In the genomic region with DNA sequence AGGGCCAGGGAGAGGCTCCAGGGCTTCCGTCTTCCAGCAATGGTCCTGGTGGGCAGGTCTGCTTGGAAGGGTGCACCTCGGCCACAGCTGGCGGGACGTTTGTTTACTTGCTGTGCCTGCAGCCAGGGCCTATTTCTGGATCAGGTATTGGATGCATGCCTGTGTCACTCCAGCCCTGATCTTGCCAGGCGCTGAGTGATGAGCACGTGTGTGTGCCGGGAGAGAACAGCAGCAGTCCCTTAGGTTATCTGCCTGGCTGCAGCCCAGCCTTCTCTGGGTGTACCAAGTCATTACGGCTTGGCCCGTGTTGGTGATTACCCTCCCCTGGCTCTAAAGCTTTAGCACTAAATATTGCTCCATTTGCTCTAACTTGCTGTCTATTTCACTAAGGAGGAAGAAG, we compare ENCODE assay signal across 16 cellular contexts. TPM values are rescaled to one million over a fixed set of nuclear protein-coding genes. Genes with fewer than 3 reads are reported as not detected.
DNase-seq lines count a peak whose midpoint lies in the region; ATAC-seq lines count a peak whose summit lies in the region.
"Had no signal": no experiment of that assay in that cellular context is flagged by ENCODE, and none has a peak within 500 bp of the region (broad histone marks: within the 10 kb centered on the region; RNA-seq: fewer than 3 reads in every experiment).

No MANE protein-coding gene starts in this region.

- H3K4me3 ChIP-seq in GM08714 (ENCODE audit: low read length), result peak overlapping the region; percentile 10; the same call in 1 of the 2 replicates

- ATAC-seq in GM21390 (IDR thresholded peaks at IDR 0.05; ENCODE audit: unreplicated experiment), result peak; percentile 2
- peak; percentile 95 for ATAC-seq in left lobe of liver
- no peak for ATAC-seq in activated CD4-positive, CD25-positive, alpha-beta regulatory T cell treated with anti-CD3 and anti-CD28 coated beads, Interleukin-2, amount 50 U/mL, for 24 hours
- ATAC-seq: foreskin keratinocyte, HCT116, PC-3 had no signal

- DNase-seq in RPMI8226 (peak; percentile 58), left lobe of liver (ENCODE audit: low spot score) (peak; percentile 98), 8988T (no peak), kidney glomerular epithelial cell (lab: John Stamatoyannopoulos, UW) (no peak)
- DNase-seq in activated T-cell treated with anti-CD3 and anti-CD28 coated beads, Interleukin-2, amount 50 U/mL, for 48 hours, result no peak
- DNase-seq: activated CD8-positive, alpha-beta memory T cell treated with anti-CD3 and anti-CD28 coated beads, Interleukin-2, amount 50 U/mL, for 4 hours; central memory CD4-positive, alpha-beta T cell; foreskin keratinocyte; GF-D8; NCI-H226; PC-3; small intestine had no signal

RNA-seq across cellular contexts. Expression of gene CCDC32, which starts 14.9 kb away (rescaled TPM):
- 6.5 TPM for total RNA-seq in left lobe of liver

RNA-seq across cellular contexts. Expression of gene RPUSD2, which starts 19.2 kb away (rescaled TPM):
- total RNA-seq in left lobe of liver, result 7.4 TPM

RNA-seq across cellular contexts. Expression of gene KNL1, which starts 44.2 kb away (rescaled TPM):
- total RNA-seq in left lobe of liver, result 1.7 TPM

Comparison
In these comparisons a context has a peak if more than half of its experiments do, and no peak if none do; other contexts are left out.
1. ATAC-seq: peak in GM21390 (single experiment) and left lobe of liver (single experiment); none in activated CD4-positive, CD25-positive, alpha-beta regulatory T cell treated with anti-CD3 and anti-CD28 coated beads, Interleukin-2, amount 50 U/mL, for 24 hours (0 of 2).
2. DNase-seq: peak in RPMI8226 (single experiment) and left lobe of liver (single experiment); none in 8988T (single experiment), kidney glomerular epithelial cell (single experiment) and activated T-cell treated with anti-CD3 and anti-CD28 coated beads, Interleukin-2, amount 50 U/mL, for 48 hours (0 of 2).